In the genomic region with DNA sequence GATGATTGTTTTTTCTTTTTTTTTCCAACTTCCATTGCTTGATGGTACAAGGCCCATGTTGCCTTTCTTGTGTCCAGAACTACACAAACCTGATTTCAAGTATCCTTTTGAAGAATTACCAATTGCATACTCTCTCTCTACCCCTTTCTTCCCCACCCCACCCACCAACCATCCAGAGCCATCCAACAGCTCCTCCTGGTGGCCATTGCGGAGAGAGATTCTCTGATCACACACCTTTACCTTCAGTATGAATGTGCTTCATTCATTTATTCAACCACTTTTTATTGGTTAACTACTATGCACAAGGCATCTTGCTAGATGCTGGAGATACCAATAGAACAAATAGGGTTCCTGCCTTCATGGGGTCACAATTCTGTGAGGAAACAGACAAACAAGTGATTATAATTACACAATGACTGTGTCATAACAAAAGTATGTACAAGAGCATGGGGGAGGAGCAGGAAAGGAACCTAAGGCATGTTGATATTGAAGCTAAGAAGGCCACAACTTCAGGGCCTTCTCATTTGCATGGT, we compare ENCODE assay signal across 1 cellular context.
TF ChIP-seq lines count a peak whose summit lies in the region.

No MANE protein-coding gene starts in this region.

TF ChIP-seq in IMR-90, 13 proteins besides CTCF, POLR2A, EP300 and RAD21 (continued from another document):
- TF ChIP-seq, protein P1, sequence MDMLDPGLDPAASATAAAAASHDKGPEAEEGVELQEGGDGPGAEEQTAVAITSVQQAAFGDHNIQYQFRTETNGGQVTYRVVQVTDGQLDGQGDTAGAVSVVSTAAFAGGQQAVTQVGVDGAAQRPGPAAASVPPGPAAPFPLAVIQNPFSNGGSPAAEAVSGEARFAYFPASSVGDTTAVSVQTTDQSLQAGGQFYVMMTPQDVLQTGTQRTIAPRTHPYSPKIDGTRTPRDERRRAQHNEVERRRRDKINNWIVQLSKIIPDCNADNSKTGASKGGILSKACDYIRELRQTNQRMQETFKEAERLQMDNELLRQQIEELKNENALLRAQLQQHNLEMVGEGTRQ (IDR thresholded peaks at IDR 0.05; ENCODE audit: low read depth, low read length): no peak
